In the genomic region with DNA sequence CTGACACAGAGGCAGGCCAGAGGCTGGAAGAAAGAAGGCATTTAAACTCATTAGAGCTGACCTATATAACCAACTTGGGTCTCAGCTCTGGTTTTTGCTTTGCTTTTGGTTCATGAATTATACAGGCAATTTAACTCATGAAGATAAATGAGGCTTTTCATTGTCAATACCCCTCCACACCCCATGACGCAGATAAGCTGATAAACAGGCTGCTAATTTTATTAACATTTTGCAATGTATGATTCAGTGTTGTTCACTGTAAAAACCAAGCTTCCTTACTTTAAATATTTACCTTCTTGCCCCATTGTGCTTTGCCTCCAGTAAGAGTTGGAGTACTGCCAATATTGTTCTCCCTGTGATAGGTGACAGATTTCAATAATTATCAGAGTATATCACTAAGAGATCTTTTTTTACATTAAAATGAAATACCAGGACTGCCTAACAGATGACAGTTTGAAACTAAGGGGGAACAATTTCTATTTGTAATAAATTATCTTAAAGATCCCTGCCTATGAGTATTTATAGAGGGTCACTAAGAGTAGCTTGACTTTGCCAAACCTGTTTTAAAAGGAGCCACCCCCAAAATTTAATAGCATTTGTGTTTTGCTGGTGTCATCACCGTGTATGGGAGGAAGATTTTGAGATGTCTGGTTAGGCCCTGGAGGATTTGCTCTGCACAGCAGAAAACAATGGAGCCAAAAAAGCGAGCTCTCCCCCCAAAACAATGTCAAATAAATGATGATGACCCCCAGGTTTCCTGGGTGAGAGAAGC, we compare ENCODE assay signal across 11 cellular contexts.
DNase-seq lines count a peak whose midpoint lies in the region; ATAC-seq and TF ChIP-seq lines count a peak whose summit lies in the region.
"Had no signal": no experiment of that assay in that cellular context is flagged by ENCODE, and none has a peak within 500 bp of the region (broad histone marks: within the 10 kb centered on the region; RNA-seq: fewer than 3 reads in every experiment).

No MANE protein-coding gene starts in this region.

- no peak overlapping the region for H3K4me3 ChIP-seq in left lung
- H3K4me3 ChIP-seq in tibial artery = no peak overlapping the region
- H3K4me3 ChIP-seq in Peyer's patch = no peak overlapping the region
- H3K4me3 ChIP-seq: cardiac muscle cell had no signal

- CTCF ChIA-PET in CD4-positive, alpha-beta T cell (lab: Charles Lee) = no interaction called here

- no peaks in the 10 kb centered on the region for H3K27me3 Mint-ChIP-seq in CD4-positive, alpha-beta T cell

- H3K9me3 Mint-ChIP-seq in CD4-positive, alpha-beta T cell = peaks cover 2% of the 10 kb centered on the region

- H3K27me3 ChIP-seq in left lung (no peaks in the 10 kb centered on the region), tibial artery (no peaks in the 10 kb centered on the region), Peyer's patch (no peaks in the 10 kb centered on the region)
- H3K27me3 ChIP-seq in CD4-positive, alpha-beta T cell (ENCODE audit: control insufficient read depth, insufficient read depth, low read length) = no peaks in the 10 kb centered on the region
- H3K27me3 ChIP-seq: cardiac muscle cell had no signal

- ATAC-seq in left lung (peak; percentile 39), HG03571 (IDR thresholded peaks at IDR 0.05; ENCODE audit: unreplicated experiment) (no peak)
- no peak for ATAC-seq in CD4-positive, alpha-beta T cell (ENCODE audit: poor library complexity)
- ATAC-seq: sciatic nerve had no signal

- TF ChIP-seq CTCF in left lung (IDR thresholded peaks at IDR 0.05) (no peak), tibial artery (IDR thresholded peaks at IDR 0.05) (no peak), Peyer's patch (IDR thresholded peaks at IDR 0.05) (no peak)
- TF ChIP-seq CTCF in CD4-positive, alpha-beta T cell (IDR thresholded peaks at IDR 0.05) = no peak

- POLR2A ChIA-PET in CD4-positive, alpha-beta T cell (lab: Charles Lee) = interaction anchor here (0.6 kb wide), 1 partner anchor 12 kb away, joined by 4 read pairs; no protein-coding TSS in a partner anchor

- no peak overlapping the region for H3K27ac Mint-ChIP-seq in CD4-positive, alpha-beta T cell

- no peak overlapping the region for H3K27ac ChIP-seq in left lung
- H3K27ac ChIP-seq in tibial artery = no peak overlapping the region
- H3K27ac ChIP-seq in CD4-positive, alpha-beta T cell (ENCODE audit: low read depth, low read length) = no peak overlapping the region
- no peak overlapping the region for H3K27ac ChIP-seq in Peyer's patch
- H3K27ac ChIP-seq: cardiac muscle cell had no signal

- intact Hi-C loops in left lung (cut with DNase I) (no loop called here), tibial artery (cut with DNase I; ENCODE audit: low total_unique reads) (no loop called here)
- intact Hi-C loops in CD4-positive, alpha-beta T cell (cut with DNase I, micrococcal nuclease) = no loop called here

- no peak overlapping the region for H3K4me3 Mint-ChIP-seq in CD4-positive, alpha-beta T cell

- TF ChIP-seq POLR2A in Peyer's patch (IDR thresholded peaks at IDR 0.05) = no peak

- H3K4me1 ChIP-seq in left lung (peaks cover 0 to 5% of the 10 kb centered on the region in 2 donors), tibial artery (peaks cover 0 to 9% (median 1%) of the 10 kb centered on the region in 4 donors), Peyer's patch (no peaks in the 10 kb centered on the region)

- H3K36me3 Mint-ChIP-seq in CD4-positive, alpha-beta T cell (ENCODE audit: low read depth) = no peaks in the 10 kb centered on the region

- H3K9me3 ChIP-seq in left lung (no peaks in the 10 kb centered on the region), tibial artery (no peaks in the 10 kb centered on the region), Peyer's patch (no peaks in the 10 kb centered on the region)
- H3K9me3 ChIP-seq in CD4-positive, alpha-beta T cell (ENCODE audit: control insufficient read depth, low read length) = no peaks in the 10 kb centered on the region

- DNase-seq in DMS53 (lab: John Stamatoyannopoulos, UW) (peak; percentile 82), NCI-H2029 treated with DMSO at 0.1 percent for 48 hours (lab: John Stamatoyannopoulos, UW) (peak; percentile 18), astrocyte of the hippocampus (ENCODE audit: low read depth, low spot score) (peak; percentile 19), left lung (no peak), tibial artery (no peak), Peyer's patch (no peak)
- no peak for DNase-seq in CD4-positive, alpha-beta T cell
- DNase-seq: erythroblast had no signal

- H3K36me3 ChIP-seq in left lung (no peaks in the 10 kb centered on the region), tibial artery (no peaks in the 10 kb centered on the region), Peyer's patch (no peaks in the 10 kb centered on the region)
- H3K36me3 ChIP-seq: cardiac muscle cell had no signal

- H3K4me1 Mint-ChIP-seq in CD4-positive, alpha-beta T cell (ENCODE audit: low read depth) = no peaks in the 10 kb centered on the region

Comparison
In these comparisons a context has a peak if more than half of its experiments do, and no peak if none do; other contexts are left out.
1. DNase-seq: peak in DMS53 (single experiment), NCI-H2029 treated with DMSO at 0.1 percent for 48 hours (single experiment) and astrocyte of the hippocampus (single experiment); none in left lung (0 of 2), tibial artery (0 of 2), CD4-positive, alpha-beta T cell (0 of 10) and Peyer's patch (0 of 3).